8 cellular contexts compared by ENCODE assay signal in genomic region chr21:35840197-35840799, GRCh38.
DNase-seq lines count a peak whose midpoint lies in the region; ATAC-seq and TF ChIP-seq lines count a peak whose summit lies in the region.

No MANE protein-coding gene starts in this region.

- POLR2A ChIA-PET in naive thymus-derived CD8-positive, alpha-beta T cell (lab: Charles Lee): no interaction called here

- peaks cover 0 to 3% (median 0%) of the 10 kb centered on the region in 5 donors for H3K27me3 Mint-ChIP-seq in naive thymus-derived CD8-positive, alpha-beta T cell
- peaks cover 17% of the 10 kb centered on the region for H3K27me3 Mint-ChIP-seq in type B pancreatic cell

- no peak overlapping the region for H3K4me3 Mint-ChIP-seq in naive thymus-derived CD8-positive, alpha-beta T cell
- H3K4me3 Mint-ChIP-seq in type B pancreatic cell: no peak overlapping the region

- H3K27ac ChIP-seq in epithelial cell of prostate: no peak overlapping the region

- TF ChIP-seq CTCF in AG10803 (conservative IDR thresholded peaks at IDR 0.05; ENCODE audit: low read length): peak; percentile 96
- peak; percentile 65 for TF ChIP-seq CTCF in GM20000 (IDR thresholded peaks at IDR 0.05; ENCODE audit: extremely low read depth, missing control alignments)
- peak; percentile 98 for TF ChIP-seq CTCF in type B pancreatic cell (conservative IDR thresholded peaks at IDR 0.05)

- no peaks in the 10 kb centered on the region for H3K36me3 Mint-ChIP-seq in naive thymus-derived CD8-positive, alpha-beta T cell
- H3K36me3 Mint-ChIP-seq in type B pancreatic cell: no peaks in the 10 kb centered on the region

- H3K9me3 Mint-ChIP-seq in naive thymus-derived CD8-positive, alpha-beta T cell: no peaks in the 10 kb centered on the region
- H3K9me3 Mint-ChIP-seq in type B pancreatic cell: peaks cover 4% of the 10 kb centered on the region

- peaks cover 3 to 16% (median 10%) of the 10 kb centered on the region in 4 donors for H3K4me1 Mint-ChIP-seq in naive thymus-derived CD8-positive, alpha-beta T cell
- peaks cover 5% of the 10 kb centered on the region for H3K4me1 Mint-ChIP-seq in type B pancreatic cell (ENCODE audit: unreplicated experiment)

- peak; percentile 90 for DNase-seq in AG10803 (ENCODE audit: low read depth)
- DNase-seq in GM20000 (ENCODE audit: low spot score): peak; percentile 36
- peak; percentile 74 for DNase-seq in NCI-H345 treated with DMSO at 0.1 percent for 48 hours (lab: John Stamatoyannopoulos, UW; ENCODE audit: unreplicated experiment)
- peak; percentile 26 for DNase-seq in activated CD4-positive, CD25-positive, alpha-beta regulatory T cell treated with anti-CD3 and anti-CD28 coated beads, Interleukin-2, amount 50 U/mL, for 16 hours (ENCODE audit: low read depth, low spot score)
- DNase-seq in epithelial cell of prostate (ENCODE audit: low read depth, low spot score): peak; percentile 31
- peak; percentile 17 to 73 (median 48) for DNase-seq in naive thymus-derived CD8-positive, alpha-beta T cell
- DNase-seq in type B pancreatic cell (ENCODE audit: extremely low spot score, unreplicated experiment): no peak
- DNase-seq in GM19238 (ENCODE audit: insufficient read length, low spot score): no peak

- H3K27ac Mint-ChIP-seq in naive thymus-derived CD8-positive, alpha-beta T cell: no peak overlapping the region
- no peak overlapping the region for H3K27ac Mint-ChIP-seq in type B pancreatic cell

- no peak overlapping the region for H3K4me3 ChIP-seq in AG10803 (ENCODE audit: low read length)

- ATAC-seq in naive thymus-derived CD8-positive, alpha-beta T cell: no peak

Comparison
In these comparisons a context has a peak if more than half of its experiments do, and no peak if none do; other contexts are left out.
1. DNase-seq: peak in AG10803 (single experiment), GM20000 (single experiment), NCI-H345 treated with DMSO at 0.1 percent for 48 hours (single experiment), activated CD4-positive, CD25-positive, alpha-beta regulatory T cell treated with anti-CD3 and anti-CD28 coated beads, Interleukin-2, amount 50 U/mL, for 16 hours (single experiment), epithelial cell of prostate (single experiment) and naive thymus-derived CD8-positive, alpha-beta T cell (10 of 10); none in type B pancreatic cell (single experiment) and GM19238 (single experiment).
2. Peak in every context shown above with its lines, with median percentiles within 50 percentile points of each other: CTCF ChIP-seq.